ENCODE assay signal across 12 cellular contexts in genomic region chr1:9590945-9591668, GRCh38. TPM values are rescaled to one million over a fixed set of nuclear protein-coding genes. Genes with fewer than 3 reads are reported as not detected.
A peak's percentile ranks its signal among the peaks of the same experiment; 100 is the strongest.
DNase-seq lines count a peak whose midpoint lies in the region; ATAC-seq, FAIRE-seq and TF ChIP-seq lines count a peak whose summit lies in the region.
"Had no signal": no experiment of that assay in that cellular context is flagged by ENCODE, and none has a peak within 500 bp of the region (broad histone marks: within the 10 kb centered on the region; RNA-seq: fewer than 3 reads in every experiment).

No MANE protein-coding gene starts in this region.

- no peak overlapping the region for H2BK120ac ChIP-seq in neuronal stem cell (ENCODE audit: low read depth, low read length)

- H3K14ac ChIP-seq in neuronal stem cell (ENCODE audit: low read length), result no peak overlapping the region

- H3K4me3 ChIP-seq in HFF-Myc (replicated peaks; ENCODE audit: low read depth, low read length), result peak overlapping the region; percentile 81
- peak overlapping the region in 1 of 2 donors; percentile 67 for H3K4me3 ChIP-seq in neuronal stem cell (ENCODE audit: low read length in 2 of 2)
- H3K4me3 ChIP-seq in body of pancreas, result no peak overlapping the region
- H3K4me3 ChIP-seq: gastroesophageal sphincter had no signal

- H3K4me1 ChIP-seq in neuronal stem cell (ENCODE audit: control insufficient read depth in 2 of 2, insufficient read depth in 1 of 2, low read depth in 1 of 2, low read length in 2 of 2) (peaks cover 50 to 55% of the 10 kb centered on the region in 2 donors), body of pancreas (peaks cover 31% of the 10 kb centered on the region)

- WGBS in neuronal stem cell (ENCODE audit: extremely low coverage in 2 of 2, insufficient read length in 2 of 2, insufficient replicate concordance in 1 of 2), 2 donors, result no CpG with 5 or more reads among the region's 19 CpGs
- WGBS in body of pancreas, 2 donors, result 79 to 85% methylated on average over 11 to 19 of the region's 19 CpGs

- intact Hi-C loops in body of pancreas (cut with DNase I), result no loop called here

- peak overlapping the region; percentile 20 for H3K27ac Mint-ChIP-seq in T-helper 1 cell treated with Interleukin-12 subunit alpha and Interleukin-12 subunit beta and Interleukin-4 antibody, amounts not matched to agents 30 μg/mL and 1 μg/mL, for 36 hours
- peak overlapping the region; percentile 66 for H3K27ac Mint-ChIP-seq in activated naive CD8-positive, alpha-beta T cell treated with anti-CD3 and anti-CD28 coated beads, Interleukin-2, amount 10 ng/mL, durations not matched to agents 7 days and 5 days

- FAIRE-seq in H54 (lab: Jason Lieb, UNC), result no peak
- FAIRE-seq: small intestine had no signal

- no peaks in the 10 kb centered on the region for H3K27me3 ChIP-seq in neuronal stem cell (ENCODE audit: control insufficient read depth in 3 of 3, insufficient read depth in 3 of 3, low read depth in 1 of 3, low read length in 3 of 3)
- no peaks in the 10 kb centered on the region for H3K27me3 ChIP-seq in body of pancreas
- H3K27me3 ChIP-seq: gastroesophageal sphincter had no signal

- no peak overlapping the region for H2BK12ac ChIP-seq in neuronal stem cell (ENCODE audit: low read length)

- H3K9me3 Mint-ChIP-seq in T-helper 1 cell treated with Interleukin-12 subunit alpha and Interleukin-12 subunit beta and Interleukin-4 antibody, amounts not matched to agents 30 μg/mL and 1 μg/mL, for 36 hours, result no peaks in the 10 kb centered on the region
- H3K9me3 Mint-ChIP-seq in activated naive CD8-positive, alpha-beta T cell treated with anti-CD3 and anti-CD28 coated beads, Interleukin-2, amount 10 ng/mL, durations not matched to agents 7 days and 5 days, result no peaks in the 10 kb centered on the region

- peak overlapping the region; percentile 73 for H3K18ac ChIP-seq in neuronal stem cell (ENCODE audit: low read length)

- DNase-seq in T-helper 1 cell (no peak), HFF-Myc (ENCODE audit: extremely low read depth, low read depth) (no peak), neuronal stem cell (ENCODE audit: low spot score) (no peak), body of pancreas (no peak), A172 (ENCODE audit: low spot score) (no peak), H54 (ENCODE audit: insufficient read length, low spot score) (no peak)
- DNase-seq in activated naive CD8-positive, alpha-beta T cell treated with anti-CD3 and anti-CD28 coated beads, Interleukin-2, amount 10 ng/mL, durations not matched to agents 7 days and 5 days, result no peak
- DNase-seq: ACHN; activated T-cell treated with anti-CD3 and anti-CD28 coated beads, Interleukin-2, amount 50 U/mL, for 48 hours; small intestine had no signal

- peak overlapping the region; percentile 5 for H3K4me3 Mint-ChIP-seq in T-helper 1 cell treated with Interleukin-12 subunit alpha and Interleukin-12 subunit beta and Interleukin-4 antibody, amounts not matched to agents 30 μg/mL and 1 μg/mL, for 36 hours
- peak overlapping the region; percentile 1 for H3K4me3 Mint-ChIP-seq in activated naive CD8-positive, alpha-beta T cell treated with anti-CD3 and anti-CD28 coated beads, Interleukin-2, amount 10 ng/mL, durations not matched to agents 7 days and 5 days

- H3K27ac ChIP-seq in neuronal stem cell (replicated peaks; ENCODE audit: low read length), result no peak overlapping the region
- no peak overlapping the region for H3K27ac ChIP-seq in body of pancreas
- H3K27ac ChIP-seq: gastroesophageal sphincter had no signal

- H3K36me3 Mint-ChIP-seq in T-helper 1 cell treated with Interleukin-12 subunit alpha and Interleukin-12 subunit beta and Interleukin-4 antibody, amounts not matched to agents 30 μg/mL and 1 μg/mL, for 36 hours (ENCODE audit: low read depth), result no peaks in the 10 kb centered on the region
- H3K36me3 Mint-ChIP-seq in activated naive CD8-positive, alpha-beta T cell treated with anti-CD3 and anti-CD28 coated beads, Interleukin-2, amount 10 ng/mL, durations not matched to agents 7 days and 5 days, result peaks cover 2% of the 10 kb centered on the region

- no peaks in the 10 kb centered on the region for H3K9me3 ChIP-seq in neuronal stem cell (replicated peaks in 1 of 2; ENCODE audit: control insufficient read depth in 2 of 2, insufficient read depth in 1 of 2, low read depth in 1 of 2, low read length in 2 of 2)
- H3K9me3 ChIP-seq in body of pancreas, result no peaks in the 10 kb centered on the region
- H3K9me3 ChIP-seq: gastroesophageal sphincter had no signal

- TF ChIP-seq POLR2A in body of pancreas (IDR thresholded peaks at IDR 0.05), result no peak
- no peak for TF ChIP-seq POLR2A in H54 (IDR thresholded peaks at IDR 0.05; ENCODE audit: low read depth, low read length)

- H3K4me2 ChIP-seq in neuronal stem cell (ENCODE audit: insufficient read depth, low read length, poor library complexity, severe bottlenecking), result peak overlapping the region; percentile 14

- peaks cover 50% of the 10 kb centered on the region for H3K79me1 ChIP-seq in neuronal stem cell (ENCODE audit: low read depth, low read length)

- no peaks in the 10 kb centered on the region for H3K27me3 Mint-ChIP-seq in T-helper 1 cell treated with Interleukin-12 subunit alpha and Interleukin-12 subunit beta and Interleukin-4 antibody, amounts not matched to agents 30 μg/mL and 1 μg/mL, for 36 hours (ENCODE audit: low read depth)
- no peaks in the 10 kb centered on the region for H3K27me3 Mint-ChIP-seq in activated naive CD8-positive, alpha-beta T cell treated with anti-CD3 and anti-CD28 coated beads, Interleukin-2, amount 10 ng/mL, durations not matched to agents 7 days and 5 days

- H4K8ac ChIP-seq in neuronal stem cell (ENCODE audit: low read depth, low read length), result no peak overlapping the region

- TF ChIP-seq CTCF in HFF-Myc (IDR thresholded peaks at IDR 0.05; ENCODE audit: low read depth, low read length, missing control alignments), result no peak
- no peak for TF ChIP-seq CTCF in body of pancreas (IDR thresholded peaks at IDR 0.05)

- POLR2A ChIA-PET in activated naive CD8-positive, alpha-beta T cell treated with anti-CD3 and anti-CD28 coated beads, Interleukin-2, amount 10 ng/mL, durations not matched to agents 7 days and 5 days (lab: Charles Lee), result interaction anchor here (0.6 kb wide), 1 partner anchor 450 kb away, joined by 3 read pairs; no protein-coding TSS in a partner anchor

- H3K36me3 ChIP-seq in neuronal stem cell (replicated peaks in 1 of 2; ENCODE audit: control insufficient read depth in 2 of 2, insufficient read depth in 2 of 2, low read length in 2 of 2) (peaks cover 3 to 22% of the 10 kb centered on the region in 2 donors), body of pancreas (replicated peaks in 1 of 2; ENCODE audit: insufficient read depth in 1 of 2, low read depth in 2 of 2) (no peaks in the 10 kb centered on the region)
- H3K36me3 ChIP-seq: gastroesophageal sphincter had no signal

- H3K9ac ChIP-seq in neuronal stem cell (ENCODE audit: low read depth, low read length, poor library complexity), result peak overlapping the region; percentile 66

- no peak overlapping the region for H3K4ac ChIP-seq in neuronal stem cell (ENCODE audit: low read length)

- no peak overlapping the region for H4K91ac ChIP-seq in neuronal stem cell (ENCODE audit: low read depth, low read length, poor library complexity)

- H2BK5ac ChIP-seq in neuronal stem cell (ENCODE audit: low read length), result peak overlapping the region; percentile 19

- ATAC-seq in activated naive CD8-positive, alpha-beta T cell treated with anti-CD3 and anti-CD28 coated beads, Interleukin-2, amount 10 ng/mL, durations not matched to agents 7 days and 5 days (ENCODE audit: low read depth), result no peak
- no peak for ATAC-seq in body of pancreas
- ATAC-seq: gastroesophageal sphincter had no signal

- H2AFZ ChIP-seq in neuronal stem cell (ENCODE audit: low read length), result no peak overlapping the region

- peaks cover 22% of the 10 kb centered on the region for H3K4me1 Mint-ChIP-seq in T-helper 1 cell treated with Interleukin-12 subunit alpha and Interleukin-12 subunit beta and Interleukin-4 antibody, amounts not matched to agents 30 μg/mL and 1 μg/mL, for 36 hours (ENCODE audit: low read depth)
- peaks cover 27% of the 10 kb centered on the region for H3K4me1 Mint-ChIP-seq in activated naive CD8-positive, alpha-beta T cell treated with anti-CD3 and anti-CD28 coated beads, Interleukin-2, amount 10 ng/mL, durations not matched to agents 7 days and 5 days

- H2AK5ac ChIP-seq in neuronal stem cell (ENCODE audit: low read depth, low read length), result peak overlapping the region; percentile 100

- H3K23ac ChIP-seq in neuronal stem cell (ENCODE audit: low read depth, low read length, poor library complexity), result peak overlapping the region; percentile 8

- peak overlapping the region; percentile 99 for H2BK15ac ChIP-seq in neuronal stem cell (ENCODE audit: low read length)

RNA-seq across cellular contexts. Expression of gene TMEM201, which starts 2.4 kb away (rescaled TPM):
- total RNA-seq in activated naive CD8-positive, alpha-beta T cell treated with anti-CD3 and anti-CD28 coated beads, Interleukin-2, amount 10 ng/mL, durations not matched to agents 7 days and 5 days, result 10 to 100 TPM; 16.1 TPM
- 14.4 TPM for polyA plus RNA-seq in neuronal stem cell (2013, experiment 1 of 2)
- 13.9 TPM for polyA plus RNA-seq in neuronal stem cell (2013, experiment 2 of 2)
- 10 to 100 TPM in 1 of 2 donors, 1 to 10 TPM in 1; 7.3 to 12.5 TPM for total RNA-seq in body of pancreas
- 5.6 and 8.9 TPM in 2 replicates for total RNA-seq in A172 (2014; rRNA removed; shearing (Covaris generic))

RNA-seq across cellular contexts. Expression of gene SLC25A33, which starts 51.8 kb away (rescaled TPM):
- total RNA-seq in activated naive CD8-positive, alpha-beta T cell treated with anti-CD3 and anti-CD28 coated beads, Interleukin-2, amount 10 ng/mL, durations not matched to agents 7 days and 5 days, result 1 to 10 TPM; 3.3 to 3.9 TPM
- polyA plus RNA-seq in neuronal stem cell (2013, experiment 1 of 2), result 14.0 TPM
- polyA plus RNA-seq in neuronal stem cell (2013, experiment 2 of 2), result 13.7 TPM
- 1 to 10 TPM; 1.0 to 2.0 TPM for total RNA-seq in body of pancreas
- 8.2 and 12.4 TPM in 2 replicates for total RNA-seq in A172 (2014; rRNA removed; shearing (Covaris generic))
